ENCODE assay signal across 1 cellular context in genomic region chr7:157854066-157854891, GRCh38.
TF ChIP-seq lines count a peak whose summit lies in the region.

No MANE protein-coding gene starts in this region.

TF ChIP-seq in HepG2, 621 proteins besides CTCF, POLR2A, EP300 and RAD21 (continued from another document and continues in another):
- TF ChIP-seq TFDP1 (CRISPR knock-in tag; IDR thresholded peaks at IDR 0.05; ENCODE audit: borderline replicate concordance), result peak; percentile 55; the same call in 1 of the 2 replicates
- peak; percentile 34; the same call in 1 of the 2 replicates for TF ChIP-seq CEBPG (CRISPR knock-in tag; IDR thresholded peaks at IDR 0.05)
- TF ChIP-seq UBTF (CRISPR knock-in tag; IDR thresholded peaks at IDR 0.05), result peak; percentile 57
- no peak for TF ChIP-seq ZNF142 (CRISPR knock-in tag; IDR thresholded peaks at IDR 0.05)
- TF ChIP-seq ZFYVE20 (CRISPR knock-in tag; IDR thresholded peaks at IDR 0.05; ENCODE audit: borderline replicate concordance, low read depth), result no peak
- no peak for TF ChIP-seq ZNF276 (CRISPR knock-in tag; IDR thresholded peaks at IDR 0.05; ENCODE audit: low read depth)
- TF ChIP-seq RARA (CRISPR knock-in tag; IDR thresholded peaks at IDR 0.05), result peak; percentile 91
- TF ChIP-seq ZNF781 (CRISPR knock-in tag; IDR thresholded peaks at IDR 0.05; ENCODE audit: borderline replicate concordance, not compliant biosample characterization), result no peak
- peak; percentile 59; the same call in 1 of the 2 replicates for TF ChIP-seq THRA (CRISPR knock-in tag; IDR thresholded peaks at IDR 0.05; ENCODE audit: borderline replicate concordance)
- no peak for TF ChIP-seq ZNF44 (CRISPR knock-in tag; IDR thresholded peaks at IDR 0.05)
- no peak for TF ChIP-seq ZMAT3 (CRISPR knock-in tag; conservative IDR thresholded peaks at IDR 0.05)
- no peak for TF ChIP-seq SMYD3 (CRISPR knock-in tag; IDR thresholded peaks at IDR 0.05)
- no peak for TF ChIP-seq RNF219 (CRISPR knock-in tag; IDR thresholded peaks at IDR 0.05)
- TF ChIP-seq NFIB (CRISPR knock-in tag; IDR thresholded peaks at IDR 0.05; ENCODE audit: borderline replicate concordance), result no peak
- TF ChIP-seq MED13 (CRISPR knock-in tag; IDR thresholded peaks at IDR 0.05), result no peak
- no peak for TF ChIP-seq TRAFD1 (CRISPR knock-in tag; IDR thresholded peaks at IDR 0.05; ENCODE audit: borderline replicate concordance)
- TF ChIP-seq ESRRA (CRISPR knock-in tag; IDR thresholded peaks at IDR 0.05; ENCODE audit: low read depth), result peak; percentile 65; the same call in 1 of the 2 replicates
- TF ChIP-seq ZNF10 (CRISPR knock-in tag; IDR thresholded peaks at IDR 0.05; ENCODE audit: borderline replicate concordance, low read depth), result no peak
- peak; percentile 53; the same call in 1 of the 2 replicates for TF ChIP-seq SKIL (CRISPR knock-in tag; IDR thresholded peaks at IDR 0.05; ENCODE audit: borderline replicate concordance)
- no peak for TF ChIP-seq ZSCAN25 (CRISPR knock-in tag; IDR thresholded peaks at IDR 0.05)
- TF ChIP-seq AHDC1 (CRISPR knock-in tag; IDR thresholded peaks at IDR 0.05; ENCODE audit: borderline replicate concordance), result no peak
